Comparison of ENCODE assay signal across 8 cellular contexts in the genomic region with DNA sequence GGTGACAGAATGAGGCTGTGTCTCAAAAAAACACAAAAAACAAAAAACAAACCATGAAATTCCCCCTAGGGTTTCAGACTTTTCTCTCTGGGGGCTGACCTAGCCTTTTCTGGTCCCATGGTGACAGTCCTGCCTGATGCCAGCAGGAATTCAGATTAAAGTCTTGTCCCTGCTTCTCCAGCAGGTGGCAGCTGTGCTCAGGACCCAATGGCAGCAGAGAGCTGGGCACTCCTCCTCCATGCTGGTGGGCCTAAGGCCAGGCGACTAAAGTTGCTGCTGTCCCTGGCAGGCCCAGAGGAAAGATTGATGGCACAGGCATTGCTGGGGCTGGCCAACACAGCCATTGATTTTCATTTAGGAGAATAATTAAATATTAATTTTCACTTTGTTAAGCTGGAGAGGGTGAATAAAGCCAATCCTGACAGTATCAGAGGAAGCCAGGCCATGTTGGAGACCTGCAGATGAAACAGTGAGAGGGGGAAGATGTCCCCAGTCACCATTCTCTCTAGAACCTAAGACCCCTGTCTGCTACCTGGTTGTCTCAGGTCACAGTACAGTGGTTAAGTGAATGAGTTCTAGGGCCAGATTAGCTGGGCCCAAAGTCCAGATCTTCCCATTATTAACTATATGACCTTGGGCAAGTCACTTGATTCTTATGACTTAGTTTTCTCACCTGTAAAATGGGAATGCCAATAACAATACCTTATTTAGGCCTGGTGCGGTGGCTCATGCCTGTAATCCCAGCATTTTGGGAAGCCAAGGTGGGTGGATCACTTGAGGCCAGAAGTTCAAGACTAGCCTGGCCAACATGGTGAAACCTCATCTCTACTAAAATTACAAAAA. TPM values are rescaled to one million over a fixed set of nuclear protein-coding genes. Genes with fewer than 3 reads are reported as not detected.
DNase-seq lines count a peak whose midpoint lies in the region; TF ChIP-seq lines count a peak whose summit lies in the region.

No MANE protein-coding gene starts in this region.

- H3K27ac Mint-ChIP-seq in neural crest cell (ENCODE audit: unreplicated experiment): no peak overlapping the region

- 54 to 69% methylated on average over 2 of the region's 2 CpGs for WGBS in thyroid gland, 2 donors

- TF ChIP-seq POLR2A in thyroid gland (IDR thresholded peaks at IDR 0.05): no peak

- H4K20me1 ChIP-seq in OCI-LY7 (ENCODE audit: insufficient read depth, low read length): no peaks in the 10 kb centered on the region
- H4K20me1 ChIP-seq in fibroblast of lung (ENCODE audit: control insufficient read depth, extremely low read depth, insufficient read depth, low read length): no peaks in the 10 kb centered on the region

- TF ChIP-seq CTCF in OCI-LY7 (conservative IDR thresholded peaks at IDR 0.05; ENCODE audit: low read length) (peak; percentile 83), fibroblast of lung (conservative IDR thresholded peaks at IDR 0.05 in 1 of 2, IDR thresholded peaks at IDR 0.05 in 1 of 2; ENCODE audit: low read depth in 1 of 2, low read length in 2 of 2) (peak; percentile 77 to 85), neural crest cell (conservative IDR thresholded peaks at IDR 0.05) (peak; percentile 80), thyroid gland (IDR thresholded peaks at IDR 0.05) (peak in 5 of 6 experiments; percentile 34 to 74 (median 70))

- H3K9me3 Mint-ChIP-seq in neural crest cell: no peaks in the 10 kb centered on the region

- DNase-seq in NCI-H1092 treated with DMSO at 0.1 percent for 48 hours (lab: John Stamatoyannopoulos, UW) (peak; percentile 17), NCI-H1092 (lab: John Stamatoyannopoulos, UW) (no peak), HUDEP-2 (lab: John Stamatoyannopoulos, UW; ENCODE audit: unreplicated experiment in 76 of 76) (peak in 63 of 76 experiments; percentile 2 to 81 (median 43)), OCI-LY7 (ENCODE audit: low spot score) (peak; percentile 69), activated T-cell treated with anti-CD3 and anti-CD28 coated beads for 48 hours (ENCODE audit: low read depth) (peak; percentile 51), fibroblast of lung (ENCODE audit: low read depth in 2 of 2) (peak; percentile 58 to 73), neural crest cell (ENCODE audit: low read depth, low spot score) (peak; percentile 72), thyroid gland (peak; percentile 65 to 69)

- H3K27me3 Mint-ChIP-seq in neural crest cell (ENCODE audit: low read depth): peaks cover 44% of the 10 kb centered on the region

- H3K9ac ChIP-seq in fibroblast of lung (ENCODE audit: insufficient read depth, low read length): no peak overlapping the region

- POLR2A ChIA-PET in OCI-LY7 (lab: Charles Lee): interaction anchor here (0.6 kb wide), 3 partner anchors 15 to 54 kb away, joined by 3 to 5 read pairs (median 4); no protein-coding TSS in a partner anchor

- no peaks in the 10 kb centered on the region for H3K4me1 ChIP-seq in OCI-LY7 (ENCODE audit: insufficient read depth, low read length, poor library complexity, severe bottlenecking)
- H3K4me1 ChIP-seq in fibroblast of lung (ENCODE audit: control insufficient read depth, extremely low read depth, insufficient read depth, low read length): no peaks in the 10 kb centered on the region
- H3K4me1 ChIP-seq in thyroid gland: no peaks in the 10 kb centered on the region

- H3K4me1 Mint-ChIP-seq in neural crest cell: no peaks in the 10 kb centered on the region

- H2AFZ ChIP-seq in OCI-LY7 (ENCODE audit: low read length) (no peak overlapping the region), fibroblast of lung (ENCODE audit: low read length) (no peak overlapping the region)

- H3K9me3 ChIP-seq in OCI-LY7 (ENCODE audit: low read length): no peaks in the 10 kb centered on the region
- H3K9me3 ChIP-seq in fibroblast of lung (ENCODE audit: control insufficient read depth, insufficient read depth, low read depth, low read length): no peaks in the 10 kb centered on the region
- H3K9me3 ChIP-seq in thyroid gland: no peaks in the 10 kb centered on the region

- H3K27me3 ChIP-seq in fibroblast of lung (ENCODE audit: control insufficient read depth, insufficient read depth, low read length) (peaks cover 5% of the 10 kb centered on the region), thyroid gland (no peaks in the 10 kb centered on the region)

- H3K36me3 Mint-ChIP-seq in neural crest cell (ENCODE audit: low read depth): no peaks in the 10 kb centered on the region

- H3K4me2 ChIP-seq in OCI-LY7 (ENCODE audit: low read length) (no peak overlapping the region), fibroblast of lung (ENCODE audit: extremely low read depth, insufficient read depth, low read length) (no peak overlapping the region)

- no peak overlapping the region for H3K4me3 Mint-ChIP-seq in neural crest cell

- intact Hi-C loops in OCI-LY7 (cut with micrococcal nuclease; ENCODE audit: unreplicated experiment): loop anchor here (2.0 to 10.0 kb wide), 4 partner anchors 220 to 772 kb away; no protein-coding TSS in a partner anchor
- intact Hi-C loops in thyroid gland (cut with DNase I): no loop called here

- H3K27ac ChIP-seq in OCI-LY7 (ENCODE audit: low read depth, low read length, poor library complexity, severe bottlenecking) (no peak overlapping the region), fibroblast of lung (ENCODE audit: insufficient read depth, low read length) (no peak overlapping the region), thyroid gland (no peak overlapping the region)

- no TSS peak for BruUV-seq in OCI-LY7 (replicated peaks; lab: Mats Ljungman, UMichigan)

- H3K36me3 ChIP-seq in OCI-LY7 (ENCODE audit: insufficient read depth, low read length): no peaks in the 10 kb centered on the region
- no peaks in the 10 kb centered on the region for H3K36me3 ChIP-seq in fibroblast of lung (ENCODE audit: control insufficient read depth, insufficient read depth, low read length)
- no peaks in the 10 kb centered on the region for H3K36me3 ChIP-seq in thyroid gland

- no peaks in the 10 kb centered on the region for H3K79me2 ChIP-seq in OCI-LY7 (ENCODE audit: insufficient read depth, low read depth, low read length)
- no peaks in the 10 kb centered on the region for H3K79me2 ChIP-seq in fibroblast of lung (ENCODE audit: control insufficient read depth, insufficient read depth, low read length)

- no peaks in the 10 kb centered on the region for H3K9me2 ChIP-seq in OCI-LY7 (ENCODE audit: insufficient read depth, low read length)

- CTCF ChIA-PET in OCI-LY7 (lab: Charles Lee; ENCODE audit: unreplicated experiment): no interaction called here

- H3K4me3 ChIP-seq in OCI-LY7 (ENCODE audit: low read depth, low read length, poor library complexity, severe bottlenecking): no peak overlapping the region
- H3K4me3 ChIP-seq in fibroblast of lung (replicated peaks in 1 of 4; ENCODE audit: control extremely low read depth in 1 of 4, insufficient read depth in 1 of 4, low read depth in 3 of 4, low read length in 4 of 4): no peak overlapping the region
- H3K4me3 ChIP-seq in thyroid gland (replicated peaks in 1 of 3): no peak overlapping the region

RNA-seq across cellular contexts. Expression of gene CELF6, which starts 7.1 kb away (rescaled TPM):
- 0.62 and 0.79 TPM in 2 replicates for total RNA-seq in OCI-LY7 (2014; rRNA removed; shearing (Covaris generic))
- 0.78 TPM in 1 of 2 replicates, not detected in the other for total RNA-seq in OCI-LY7 (2022)
- total RNA-seq in fibroblast of lung: 0.17 and 0.26 TPM in 2 replicates
- 0.08 TPM in 1 of 2 replicates, not detected in the other for polyA plus RNA-seq in fibroblast of lung
- polyA plus RNA-seq in fibroblast of lung (2012): 0.07 and 0.12 TPM in 2 replicates
- not detected in 2 replicates for polyA minus RNA-seq in fibroblast of lung (ENCODE audit: low replicate concordance)
- total RNA-seq in neural crest cell: 1.1 and 1.3 TPM in 2 replicates
- 1 to 10 TPM; 2.3 to 9.8 (median 6.8) TPM for total RNA-seq in thyroid gland

RNA-seq across cellular contexts. Expression of gene PARP6, which starts 40.5 kb away (rescaled TPM):
- 53.6 and 58.3 TPM in 2 replicates for total RNA-seq in OCI-LY7 (2014; rRNA removed; shearing (Covaris generic))
- total RNA-seq in OCI-LY7 (2022): 73.3 and 85.4 TPM in 2 replicates
- total RNA-seq in fibroblast of lung: 23.4 and 27.4 TPM in 2 replicates
- polyA plus RNA-seq in fibroblast of lung: 31.9 and 37.7 TPM in 2 replicates
- polyA plus RNA-seq in fibroblast of lung (2012): 21.6 and 24.0 TPM in 2 replicates
- polyA minus RNA-seq in fibroblast of lung (ENCODE audit: low replicate concordance): 33.9 and 38.3 TPM in 2 replicates
- 83.2 and 88.9 TPM in 2 replicates for total RNA-seq in neural crest cell
- 10 to 100 TPM; 54.2 to 98.0 (median 70.4) TPM for total RNA-seq in thyroid gland
